ENCODE assay signal across 16 cellular contexts in genomic region chr9:89757776-89758528, GRCh38.
DNase-seq lines count a peak whose midpoint lies in the region; ATAC-seq and TF ChIP-seq lines count a peak whose summit lies in the region.
"Had no signal": no experiment of that assay in that cellular context is flagged by ENCODE, and none has a peak within 500 bp of the region (broad histone marks: within the 10 kb centered on the region; RNA-seq: fewer than 3 reads in every experiment).

No MANE protein-coding gene starts in this region.

- no peak for TF ChIP-seq EP300 in transverse colon (IDR thresholded peaks at IDR 0.05; ENCODE audit: low read depth)

- H3K9me3 ChIP-seq in left ventricle myocardium inferior (replicated peaks) (no peaks in the 10 kb centered on the region), right atrium auricular region (no peaks in the 10 kb centered on the region), left lung (no peaks in the 10 kb centered on the region), trophoblast cell (ENCODE audit: insufficient read depth, low read depth, low read length) (peaks cover 5% of the 10 kb centered on the region), testis (no peaks in the 10 kb centered on the region), transverse colon (no peaks in the 10 kb centered on the region)

- H3K4me3 ChIP-seq in left ventricle myocardium inferior (no peak overlapping the region), right atrium auricular region (no peak overlapping the region), left lung (no peak overlapping the region), trophoblast cell (ENCODE audit: low read depth, low read length) (no peak overlapping the region), testis (no peak overlapping the region), transverse colon (no peak overlapping the region)
- H3K4me3 ChIP-seq: GM23248 had no signal

- peak overlapping the region; percentile 92 for H2BK12ac ChIP-seq in trophoblast cell (ENCODE audit: low read length)

- no peak overlapping the region for H2AFZ ChIP-seq in trophoblast cell (ENCODE audit: insufficient read depth, low read length, poor library complexity)
- H2AFZ ChIP-seq: GM23248 had no signal

- H2BK120ac ChIP-seq in trophoblast cell (ENCODE audit: insufficient read depth, low read length, poor library complexity) = peak overlapping the region; percentile 77

- intact Hi-C loops in left ventricle myocardium inferior (cut with micrococcal nuclease) = no loop called here
- intact Hi-C loops in left lung (cut with DNase I) = no loop called here
- intact Hi-C loops in testis (cut with DNase I; ENCODE audit: low total_unique reads) = no loop called here
- intact Hi-C loops in transverse colon (cut with DNase I; ENCODE audit: low total_unique reads) = no loop called here

- in situ Hi-C loops in transverse colon (cut with MboI; ENCODE audit: low pct_ligation_motif_present in 1 of 4, low pct_unique_long_range_greater_than_20kb in 1 of 4, low sequenced_read_pairs in 3 of 4) = no loop called here

- ATAC-seq in left lung = peak; percentile 85
- ATAC-seq: CD8-positive, alpha-beta T cell; HCT116 had no signal

- no peak for TF ChIP-seq POLR2A in testis (IDR thresholded peaks at IDR 0.05)
- TF ChIP-seq POLR2A in transverse colon (IDR thresholded peaks at IDR 0.05) = no peak

- H3K79me2 ChIP-seq in trophoblast cell (ENCODE audit: control insufficient read depth, insufficient read depth, low read length, poor library complexity) = no peaks in the 10 kb centered on the region

- no peak overlapping the region for H2BK5ac ChIP-seq in trophoblast cell (ENCODE audit: low read depth, low read length, poor library complexity)

- no peak overlapping the region for H3K4me2 ChIP-seq in trophoblast cell (ENCODE audit: low read length)

- H3K79me1 ChIP-seq in trophoblast cell (ENCODE audit: low read length) = peaks cover 40% of the 10 kb centered on the region

- H3K36me3 ChIP-seq in left ventricle myocardium inferior (no peaks in the 10 kb centered on the region), right atrium auricular region (no peaks in the 10 kb centered on the region), left lung (no peaks in the 10 kb centered on the region), trophoblast cell (ENCODE audit: control insufficient read depth in 1 of 2, insufficient read depth in 2 of 2, low read length in 2 of 2) (no peaks in the 10 kb centered on the region), testis (ENCODE audit: low read depth, missing control alignments) (no peaks in the 10 kb centered on the region), transverse colon (no peaks in the 10 kb centered on the region)

- H4K91ac ChIP-seq in trophoblast cell (ENCODE audit: low read depth, low read length) = peak overlapping the region; percentile 86

- H3K27me3 ChIP-seq in left ventricle myocardium inferior (ENCODE audit: low read depth) (no peaks in the 10 kb centered on the region), right atrium auricular region (no peaks in the 10 kb centered on the region), left lung (no peaks in the 10 kb centered on the region), trophoblast cell (ENCODE audit: insufficient read depth, low read length) (no peaks in the 10 kb centered on the region), testis (no peaks in the 10 kb centered on the region), transverse colon (no peaks in the 10 kb centered on the region)

- DNase-seq in left ventricle myocardium inferior (no peak), right atrium auricular region (ENCODE audit: low spot score) (no peak), left lung (no peak), trophoblast cell (no peak), testis (peak; percentile 68), GM19238 (ENCODE audit: insufficient read length, low spot score) (no peak), transverse colon (no peak), DMS79 (lab: John Stamatoyannopoulos, UW) (no peak)
- DNase-seq: ACHN; CD8-positive, alpha-beta T cell; COR-L47; DMS153; DND-41; GDM1; GM23248 had no signal

- peak overlapping the region; percentile 47 for H4K8ac ChIP-seq in trophoblast cell (ENCODE audit: low read depth, low read length)

- no peak overlapping the region for H3K9ac ChIP-seq in trophoblast cell (ENCODE audit: low read length)
- H3K9ac ChIP-seq: GM23248 had no signal

- H3K14ac ChIP-seq in trophoblast cell (ENCODE audit: low read length) = peak overlapping the region; percentile 74

- TF ChIP-seq CTCF in left ventricle myocardium inferior (IDR thresholded peaks at IDR 0.05; ENCODE audit: borderline replicate concordance) (no peak), right atrium auricular region (IDR thresholded peaks at IDR 0.05) (no peak), left lung (IDR thresholded peaks at IDR 0.05) (no peak), testis (IDR thresholded peaks at IDR 0.05) (no peak), transverse colon (IDR thresholded peaks at IDR 0.05) (no peak)

- no peak overlapping the region for H4K12ac ChIP-seq in trophoblast cell (ENCODE audit: low read depth, low read length)

- no peak overlapping the region for H3K23ac ChIP-seq in trophoblast cell (ENCODE audit: low read length)

- peak overlapping the region; percentile 42 for H3K4ac ChIP-seq in trophoblast cell (ENCODE audit: low read depth, low read length)

- H3K27ac ChIP-seq in left ventricle myocardium inferior (replicated peaks) (peak overlapping the region; percentile 71), right atrium auricular region (peak overlapping the region in 1 of 2 donors; percentile 19), left lung (no peak overlapping the region), trophoblast cell (ENCODE audit: low read depth, low read length) (no peak overlapping the region), testis (peak overlapping the region in 1 of 2 donors; percentile 11), transverse colon (no peak overlapping the region)
- H3K27ac ChIP-seq: GM23248 had no signal

- no CpG with 5 or more reads among the region's 12 CpGs for WGBS in trophoblast cell (ENCODE audit: extremely low coverage, insufficient coverage, insufficient read length)
- WGBS in testis, 2 donors = 78 to 85% methylated on average over 7 to 12 of the region's 12 CpGs
- WGBS in transverse colon (ENCODE audit: low coverage in 1 of 2), 2 donors = 80 to 84% methylated on average over 1 to 12 of the region's 12 CpGs

- peaks cover 31% of the 10 kb centered on the region for H3K4me1 ChIP-seq in left ventricle myocardium inferior
- peaks cover 0 to 14% of the 10 kb centered on the region in 2 donors for H3K4me1 ChIP-seq in right atrium auricular region
- H3K4me1 ChIP-seq in left lung = no peaks in the 10 kb centered on the region
- peaks cover 6 to 12% of the 10 kb centered on the region in 2 experiments for H3K4me1 ChIP-seq in trophoblast cell (ENCODE audit: control insufficient read depth in 1 of 2, insufficient read depth in 2 of 2, low read length in 2 of 2)
- peaks cover 23% of the 10 kb centered on the region for H3K4me1 ChIP-seq in testis
- peaks cover 0 to 9% (median 0%) of the 10 kb centered on the region in 4 donors for H3K4me1 ChIP-seq in transverse colon

- peak overlapping the region; percentile 95 for H2AK5ac ChIP-seq in trophoblast cell (ENCODE audit: low read length)

- H3K18ac ChIP-seq in trophoblast cell (ENCODE audit: low read length) = peak overlapping the region; percentile 8
